5 cellular contexts compared by ENCODE assay signal in genomic region chr18:35108088-35108487, GRCh38.
DNase-seq lines count a peak whose midpoint lies in the region; ATAC-seq and TF ChIP-seq lines count a peak whose summit lies in the region.
"Not testable (repeated sequence)": the region's sequence is repeated elsewhere in the genome, so short reads cannot be mapped to it uniquely, and the experiment has no call there.

No MANE protein-coding gene starts in this region.

- peak overlapping the region in 1 of 7 donors; percentile 35 for H3K4me3 Mint-ChIP-seq in CD8-positive, alpha-beta memory T cell
- H3K4me3 Mint-ChIP-seq in activated naive CD4-positive, alpha-beta T cell treated with anti-CD3 and anti-CD28 coated beads, Interleukin-2, amount 50 U/mL, for 24 hours; effector memory CD8-positive, alpha-beta T cell: not testable (repeated sequence)
- peak overlapping the region; percentile 43 for H3K4me3 Mint-ChIP-seq in natural killer cell

- H3K27ac Mint-ChIP-seq in CD8-positive, alpha-beta memory T cell: peak overlapping the region in 7 of 8 donors; percentile 13 to 90 (median 52)
- peak overlapping the region; percentile 71 for H3K27ac Mint-ChIP-seq in activated naive CD4-positive, alpha-beta T cell treated with anti-CD3 and anti-CD28 coated beads, Interleukin-2, amount 50 U/mL, for 24 hours
- H3K27ac Mint-ChIP-seq in effector memory CD8-positive, alpha-beta T cell: peak overlapping the region; percentile 30 to 87
- not testable (repeated sequence) for H3K27ac Mint-ChIP-seq in natural killer cell

- peaks cover 10 to 63% (median 45%) of the 10 kb centered on the region in 3 donors for H3K4me1 Mint-ChIP-seq in CD8-positive, alpha-beta memory T cell
- peaks cover 59% of the 10 kb centered on the region for H3K4me1 Mint-ChIP-seq in activated naive CD4-positive, alpha-beta T cell treated with anti-CD3 and anti-CD28 coated beads, Interleukin-2, amount 50 U/mL, for 24 hours
- peaks cover 23 to 46% of the 10 kb centered on the region in 2 donors for H3K4me1 Mint-ChIP-seq in effector memory CD8-positive, alpha-beta T cell (ENCODE audit: low read depth in 2 of 2)
- peaks cover 61 to 79% of the 10 kb centered on the region in 2 donors for H3K4me1 Mint-ChIP-seq in natural killer cell

- not testable (repeated sequence) for DNase-seq in CD8-positive, alpha-beta memory T cell; effector memory CD8-positive, alpha-beta T cell; natural killer cell

- intact Hi-C loops in natural killer cell (cut with micrococcal nuclease): not testable (repeated sequence)

- H3K9me3 Mint-ChIP-seq in CD8-positive, alpha-beta memory T cell; activated naive CD4-positive, alpha-beta T cell treated with anti-CD3 and anti-CD28 coated beads, Interleukin-2, amount 50 U/mL, for 24 hours; effector memory CD8-positive, alpha-beta T cell; natural killer cell: not testable (repeated sequence)

- not testable (repeated sequence) for H3K27me3 ChIP-seq in CD8-positive, alpha-beta memory T cell (ENCODE audit: insufficient read depth, low read length, poor library complexity, severe bottlenecking)

- not testable (repeated sequence) for H3K27me3 Mint-ChIP-seq in CD8-positive, alpha-beta memory T cell; activated naive CD4-positive, alpha-beta T cell treated with anti-CD3 and anti-CD28 coated beads, Interleukin-2, amount 50 U/mL, for 24 hours; effector memory CD8-positive, alpha-beta T cell; natural killer cell (ENCODE audit: low read depth in 2 of 2)

- CTCF ChIA-PET in CD8-positive, alpha-beta memory T cell (lab: Charles Lee): not testable (repeated sequence)

- H3K36me3 Mint-ChIP-seq in CD8-positive, alpha-beta memory T cell: peaks cover 6 to 30% (median 11%) of the 10 kb centered on the region in 3 donors
- peaks cover 35% of the 10 kb centered on the region for H3K36me3 Mint-ChIP-seq in activated naive CD4-positive, alpha-beta T cell treated with anti-CD3 and anti-CD28 coated beads, Interleukin-2, amount 50 U/mL, for 24 hours
- H3K36me3 Mint-ChIP-seq in effector memory CD8-positive, alpha-beta T cell (ENCODE audit: insufficient read depth): peaks cover 18% of the 10 kb centered on the region
- H3K36me3 Mint-ChIP-seq in natural killer cell: not testable (repeated sequence)

- TF ChIP-seq CTCF in natural killer cell (IDR thresholded peaks at IDR 0.05): not testable (repeated sequence)

- H3K36me3 ChIP-seq in CD8-positive, alpha-beta memory T cell (ENCODE audit: insufficient read depth, low read length): not testable (repeated sequence)

- POLR2A ChIA-PET in CD8-positive, alpha-beta memory T cell (lab: Charles Lee): interaction anchor here (0.6 kb wide), 1 partner anchor 66 kb away, joined by 3 read pairs; no protein-coding TSS in a partner anchor

- not testable (repeated sequence) for ATAC-seq in SK-N-SH treated with all-trans-retinoic acid at 6 μM for 48 hours; effector memory CD8-positive, alpha-beta T cell (replicated peaks); natural killer cell

- not testable (repeated sequence) for H3K4me3 ChIP-seq in CD8-positive, alpha-beta memory T cell (ENCODE audit: low read length)

- H3K9me3 ChIP-seq in CD8-positive, alpha-beta memory T cell (ENCODE audit: low read length): not testable (repeated sequence)

- H3K4me1 ChIP-seq in CD8-positive, alpha-beta memory T cell (ENCODE audit: insufficient read depth, low read length): peaks cover 20% of the 10 kb centered on the region

- H3K27ac ChIP-seq in CD8-positive, alpha-beta memory T cell (ENCODE audit: low read depth, low read length): not testable (repeated sequence)

TF ChIP-seq in SK-N-SH treated with all-trans-retinoic acid at 6 μM for 48 hours, 23 proteins besides CTCF, POLR2A, EP300 and RAD21:
- 0 out of 2 replicates have a peak, but pooled peaks have one; percentile 29 for TF ChIP-seq ZNF8 (CRISPR knock-in tag; IDR thresholded peaks at IDR 0.05)
